In genomic region chr9:88077071-88077617, GRCh38 we compare ENCODE assay signal across 8 cellular contexts.
DNase-seq lines count a peak whose midpoint lies in the region; ATAC-seq and TF ChIP-seq lines count a peak whose summit lies in the region.

No MANE protein-coding gene starts in this region.

- TF ChIP-seq CTCF in heart right ventricle (IDR thresholded peaks at IDR 0.05) (no peak), chondrocyte (IDR thresholded peaks at IDR 0.05) (no peak), vagina (IDR thresholded peaks at IDR 0.05) (no peak)

- ATAC-seq in heart right ventricle (peak in 2 of 8 donors; percentile 4 to 9), left ventricle myocardium superior (no peak), HG02973 (IDR thresholded peaks at IDR 0.05; ENCODE audit: unreplicated experiment) (no peak)

- DNase-seq in heart right ventricle, result no peak
- no peak for DNase-seq in left ventricle myocardium superior
- no peak for DNase-seq in chondrocyte (ENCODE audit: low spot score)
- DNase-seq in vagina (ENCODE audit: extremely low spot score in 2 of 2), result no peak
- DNase-seq in SIG-M5 treated with dmso at 0.1 percent for 504 hours (lab: John Stamatoyannopoulos, UW; ENCODE audit: unreplicated experiment), result no peak
- DNase-seq in activated effector memory CD4-positive, alpha-beta T cell treated with Interleukin-2 at 50 U/mL for 16 hours, result no peak

- H3K36me3 ChIP-seq in heart right ventricle, result no peaks in the 10 kb centered on the region
- H3K36me3 ChIP-seq in muscle layer of duodenum (ENCODE audit: control insufficient read depth in 1 of 2, insufficient read depth in 2 of 2, low read length in 2 of 2), result no peaks in the 10 kb centered on the region
- H3K36me3 ChIP-seq in vagina, result no peaks in the 10 kb centered on the region

- H3K27me3 Mint-ChIP-seq in chondrocyte (ENCODE audit: low read depth), result peaks cover 9% of the 10 kb centered on the region

- peak overlapping the region; percentile 87 for H3K4me3 Mint-ChIP-seq in chondrocyte (ENCODE audit: unreplicated experiment)

- TF ChIP-seq POLR2A in vagina (IDR thresholded peaks at IDR 0.05), result no peak

- H3K27me3 ChIP-seq in heart right ventricle (peaks cover 0 to 56% (median 20%) of the 10 kb centered on the region in 7 donors), muscle layer of duodenum (ENCODE audit: low read depth, low read length) (no peaks in the 10 kb centered on the region), vagina (no peaks in the 10 kb centered on the region)

- H3K27ac ChIP-seq in heart right ventricle (peak overlapping the region in 7 of 10 donors; percentile 0 to 76 (median 21)), muscle layer of duodenum (ENCODE audit: low read length) (no peak overlapping the region), vagina (peak overlapping the region; percentile 83)

- peaks cover 17% of the 10 kb centered on the region for H3K4me1 Mint-ChIP-seq in chondrocyte (ENCODE audit: low read depth)

- H3K9me3 Mint-ChIP-seq in chondrocyte (ENCODE audit: low read depth), result no peaks in the 10 kb centered on the region

- H3K4me3 ChIP-seq in heart right ventricle, result peak overlapping the region in 9 of 10 donors; percentile 41 to 63 (median 59)
- peak overlapping the region; percentile 70 to 73 for H3K4me3 ChIP-seq in muscle layer of duodenum (ENCODE audit: low read depth in 1 of 2, low read length in 2 of 2)
- peak overlapping the region; percentile 48 to 55 for H3K4me3 ChIP-seq in vagina

- H3K4me1 ChIP-seq in heart right ventricle, result peaks cover 4 to 17% (median 14%) of the 10 kb centered on the region in 9 donors
- H3K4me1 ChIP-seq in muscle layer of duodenum (ENCODE audit: control insufficient read depth in 1 of 2, insufficient read depth in 2 of 2, low read length in 2 of 2), result peaks cover 4 to 10% of the 10 kb centered on the region in 2 donors
- peaks cover 16% of the 10 kb centered on the region for H3K4me1 ChIP-seq in vagina

- H3K9me3 ChIP-seq in heart right ventricle (no peaks in the 10 kb centered on the region), muscle layer of duodenum (ENCODE audit: control insufficient read depth in 1 of 2, low read length in 2 of 2) (no peaks in the 10 kb centered on the region), vagina (no peaks in the 10 kb centered on the region)

- H3K36me3 Mint-ChIP-seq in chondrocyte (ENCODE audit: low read depth), result no peaks in the 10 kb centered on the region

- peak overlapping the region; percentile 91 for H3K27ac Mint-ChIP-seq in chondrocyte (ENCODE audit: unreplicated experiment)

- 36 to 39% methylated on average over 20 of the region's 20 CpGs for WGBS in heart right ventricle, 2 donors

- intact Hi-C loops in heart right ventricle (cut with DNase I), result no loop called here
- intact Hi-C loops in left ventricle myocardium superior (cut with micrococcal nuclease), result no loop called here
- intact Hi-C loops in vagina (cut with DNase I), result no loop called here
